19 cellular contexts compared by ENCODE assay signal in the genomic region with DNA sequence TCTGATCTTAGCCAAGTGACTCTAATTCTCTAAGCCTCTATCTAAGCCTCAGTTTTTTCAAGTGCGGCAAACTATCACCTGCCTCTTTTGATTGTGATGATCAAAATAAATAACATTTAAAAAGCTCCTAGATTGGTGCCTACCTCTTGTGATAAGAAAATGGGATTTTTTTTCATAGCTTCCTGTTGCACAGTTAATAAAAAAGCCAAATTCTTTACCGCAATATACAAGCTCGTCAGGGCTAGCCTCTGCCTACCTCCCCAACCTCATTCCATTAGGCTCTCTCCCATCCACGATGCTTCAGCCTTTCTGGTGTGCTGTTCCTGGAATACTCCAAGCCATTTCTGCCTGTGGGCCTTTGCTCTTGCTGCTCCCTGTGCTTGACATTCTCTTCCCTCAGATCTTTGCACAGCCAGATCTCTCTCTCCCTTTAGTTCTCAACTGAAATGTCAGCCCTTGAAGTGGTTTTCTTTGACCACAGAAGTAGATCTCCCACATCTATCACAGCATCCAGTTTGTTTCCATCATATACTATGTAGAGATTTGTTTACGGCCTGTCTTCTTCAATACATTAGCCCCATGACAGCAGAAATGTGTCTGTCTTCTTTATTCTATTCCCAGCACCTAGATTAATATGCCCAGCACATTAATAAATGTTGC.
"Had no signal": no experiment of that assay in that cellular context is flagged by ENCODE, and none has a peak within 500 bp of the region (broad histone marks: within the 10 kb centered on the region; RNA-seq: fewer than 3 reads in every experiment).

No MANE protein-coding gene starts in this region.

- H2AFZ ChIP-seq: hepatocyte had no signal

- H3K79me2 ChIP-seq: hepatocyte had no signal

- DNase-seq: activated gamma-delta T cell; amygdala; brain microvascular endothelial cell; dermis blood vessel endothelial cell; endodermal cell; erythroblast; kidney; left ventricle myocardium inferior; occipital lobe; psoas muscle; right lobe of liver; spleen; stimulated activated CD4-positive, alpha-beta T cell treated with anti-CD3 and anti-CD28 coated beads, Interleukin-1b, Interleukin-23, amount 100 ng/mL, for 48 hours; substantia nigra; trophoblast cell had no signal

- H3K27ac Mint-ChIP-seq: endodermal cell; memory B cell; nephron; stimulated activated memory B cell treated with anti-CD40 and anti-IgM and Interleukin-4, amounts not matched to agents 10 μg/mL and 1 μg/mL and 100 μg/mL, for 72 hours had no signal

- H3K27me3 ChIP-seq: hepatocyte, right lobe of liver had no signal

- H3K4me1 ChIP-seq: left ventricle myocardium inferior, psoas muscle, right lobe of liver, spleen had no signal

- H3K4me3 Mint-ChIP-seq: endodermal cell; memory B cell; nephron; stimulated activated memory B cell treated with anti-CD40 and anti-IgM and Interleukin-4, amounts not matched to agents 10 μg/mL and 1 μg/mL and 100 μg/mL, for 72 hours had no signal

- H3K4me3 ChIP-seq: hepatocyte, left ventricle myocardium inferior, psoas muscle, right lobe of liver, spleen had no signal

- H3K36me3 Mint-ChIP-seq: stimulated activated memory B cell treated with anti-CD40 and anti-IgM and Interleukin-4, amounts not matched to agents 10 μg/mL and 1 μg/mL and 100 μg/mL, for 72 hours had no signal

- H3K4me2 ChIP-seq: hepatocyte had no signal

- ATAC-seq: psoas muscle; right lobe of liver; stimulated activated memory B cell treated with anti-CD40 and anti-IgM and Interleukin-4, amounts not matched to agents 10 μg/mL and 1 μg/mL and 100 μg/mL, for 72 hours had no signal

- H3K27ac ChIP-seq: brain microvascular endothelial cell, hepatocyte, left ventricle myocardium inferior, psoas muscle, right lobe of liver, spleen had no signal

- H3K36me3 ChIP-seq: brain microvascular endothelial cell, left ventricle myocardium inferior, right lobe of liver, spleen had no signal

- H3K4me1 Mint-ChIP-seq: memory B cell; stimulated activated memory B cell treated with anti-CD40 and anti-IgM and Interleukin-4, amounts not matched to agents 10 μg/mL and 1 μg/mL and 100 μg/mL, for 72 hours had no signal
